In the genomic region with DNA sequence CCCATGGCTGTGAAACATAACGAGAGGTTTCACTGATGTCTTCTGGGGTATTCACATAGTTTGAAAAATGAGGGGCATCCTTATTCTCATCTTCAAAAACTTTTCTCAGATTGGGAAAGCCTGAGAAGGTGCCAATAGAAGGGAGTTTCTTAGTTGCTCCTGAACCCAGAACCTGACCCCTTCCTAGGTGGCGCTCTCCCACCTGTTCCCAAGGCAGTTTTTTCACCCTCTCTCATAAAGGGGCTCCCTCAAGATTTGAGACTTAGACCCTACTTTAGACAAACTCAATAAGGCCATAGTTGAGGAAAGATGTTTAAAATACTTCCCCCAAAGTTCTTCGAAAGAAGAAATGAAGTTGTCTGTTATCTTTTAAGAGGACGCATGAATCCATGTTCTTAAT, we compare ENCODE assay signal across 16 cellular contexts.
"Had no signal": no experiment of that assay in that cellular context is flagged by ENCODE, and none has a peak within 500 bp of the region (broad histone marks: within the 10 kb centered on the region; RNA-seq: fewer than 3 reads in every experiment).

No MANE protein-coding gene starts in this region.

- H3K4me3 ChIP-seq: ascending aorta, coronary artery, gastroesophageal sphincter, heart left ventricle, tibial nerve, uterus had no signal

- H3K27ac ChIP-seq: ascending aorta, coronary artery, gastroesophageal sphincter, heart left ventricle, tibial nerve, uterus had no signal

- H3K9me3 ChIP-seq: ascending aorta, gastroesophageal sphincter, heart left ventricle, uterus had no signal

- H3K27me3 ChIP-seq: ascending aorta, gastroesophageal sphincter, heart left ventricle, tibial nerve, uterus had no signal

- FAIRE-seq: endometrium had no signal

- H3K36me3 ChIP-seq: ascending aorta, gastroesophageal sphincter, heart left ventricle, tibial nerve, uterus had no signal

- DNase-seq: activated CD4-positive, alpha-beta T cell treated with anti-CD3 and anti-CD28 coated beads, Interleukin-2, amount 50 U/mL, for 1 hour; activated CD4-positive, CD25-positive, alpha-beta regulatory T cell treated with anti-CD3 and anti-CD28 coated beads, Interleukin-2, amount 50 U/mL, for 72 hours; activated CD8-positive, alpha-beta memory T cell treated with anti-CD3 and anti-CD28 coated beads, Interleukin-2, amount 50 U/mL, for 48 hours; activated gamma-delta T cell; heart left ventricle; left ventricle myocardium superior; stimulated activated CD4-positive, alpha-beta T cell treated with anti-CD3 and anti-CD28 coated beads, Interleukin-12 subunit alpha, Interleukin-12 subunit beta, amount 100 ng/mL, for 4 hours; stimulated activated CD4-positive, alpha-beta T cell treated with anti-CD3 and anti-CD28 coated beads, Interleukin-1b, Interleukin-23, amount 100 ng/mL, for 48 hours; stimulated activated naive CD8-positive, alpha-beta T cell treated with anti-CD3 and anti-CD28 coated beads, Interleukin-15, Interleukin-2, amounts not matched to agents 100 U/mL and 50 U/mL, for 24 hours; substantia nigra; uterus had no signal

- H3K4me1 ChIP-seq: ascending aorta, gastroesophageal sphincter, heart left ventricle, tibial nerve, uterus had no signal
